ENCODE assay signal across 1 cellular context in the genomic region with DNA sequence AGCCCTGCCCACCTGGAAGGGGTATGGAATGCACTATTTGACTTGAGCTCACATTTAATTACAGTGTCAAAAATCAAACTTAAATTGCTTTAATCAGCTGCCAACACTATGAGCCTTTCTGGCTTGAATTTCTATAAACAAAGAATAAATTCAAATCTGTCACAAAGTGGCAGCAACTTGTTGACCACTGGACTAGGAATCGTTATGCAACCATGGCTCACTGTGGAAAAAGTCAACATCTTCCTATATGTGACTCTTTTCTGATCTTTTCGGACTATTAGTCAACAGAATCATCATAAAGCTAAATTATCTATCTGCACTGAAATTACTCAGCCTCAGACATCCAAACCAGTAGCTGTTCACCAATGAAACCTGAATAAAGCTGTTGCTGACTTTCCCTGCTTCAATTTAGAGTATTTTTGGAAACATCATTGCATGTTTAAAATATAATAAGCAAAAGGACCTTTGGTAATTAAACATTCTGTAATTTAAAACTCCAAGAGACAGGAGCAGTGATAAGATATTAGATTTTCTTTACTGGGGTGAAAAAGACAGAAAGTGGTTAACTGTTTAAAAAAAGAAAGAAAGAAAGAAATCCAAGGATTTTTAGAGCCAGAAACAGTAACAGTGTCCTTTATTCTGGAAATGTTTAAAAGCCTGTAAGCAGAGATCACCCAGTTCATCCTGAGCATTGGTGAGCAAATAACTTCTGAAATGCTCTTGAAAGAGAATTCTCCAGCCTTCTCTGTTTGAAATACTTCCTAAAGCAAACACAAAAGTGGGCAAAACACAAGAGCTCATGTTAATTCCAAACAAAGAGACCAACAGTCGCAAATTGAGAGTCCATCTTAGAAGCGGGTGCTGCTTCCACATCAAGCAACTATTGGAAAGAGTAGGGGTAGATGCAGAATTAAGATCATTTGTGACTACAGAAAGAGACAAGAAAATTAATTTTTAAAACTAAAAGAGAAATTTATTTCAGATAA.
TF ChIP-seq lines count a peak whose summit lies in the region.

No MANE protein-coding gene starts in this region.

TF ChIP-seq in HepG2, 621 proteins besides CTCF, POLR2A, EP300 and RAD21 (continued from another document and continues in another):
- TF ChIP-seq NFIB (CRISPR knock-in tag; IDR thresholded peaks at IDR 0.05; ENCODE audit: borderline replicate concordance) = no peak
- TF ChIP-seq SNAPC2 (CRISPR knock-in tag; IDR thresholded peaks at IDR 0.05) = no peak
- no peak for TF ChIP-seq ARNT2 (CRISPR knock-in tag; IDR thresholded peaks at IDR 0.05; ENCODE audit: low read depth)
- TF ChIP-seq ZNF180 (CRISPR knock-in tag; IDR thresholded peaks at IDR 0.05; ENCODE audit: borderline replicate concordance, low read depth) = no peak
- no peak for TF ChIP-seq MYC (CRISPR knock-in tag; IDR thresholded peaks at IDR 0.05; ENCODE audit: borderline replicate concordance)
- no peak for TF ChIP-seq U2AF2 (IDR thresholded peaks at IDR 0.05; ENCODE audit: low read depth, low read length)
- no peak for TF ChIP-seq ZNF850 (CRISPR knock-in tag; conservative IDR thresholded peaks at IDR 0.05)
- TF ChIP-seq, protein P1, sequence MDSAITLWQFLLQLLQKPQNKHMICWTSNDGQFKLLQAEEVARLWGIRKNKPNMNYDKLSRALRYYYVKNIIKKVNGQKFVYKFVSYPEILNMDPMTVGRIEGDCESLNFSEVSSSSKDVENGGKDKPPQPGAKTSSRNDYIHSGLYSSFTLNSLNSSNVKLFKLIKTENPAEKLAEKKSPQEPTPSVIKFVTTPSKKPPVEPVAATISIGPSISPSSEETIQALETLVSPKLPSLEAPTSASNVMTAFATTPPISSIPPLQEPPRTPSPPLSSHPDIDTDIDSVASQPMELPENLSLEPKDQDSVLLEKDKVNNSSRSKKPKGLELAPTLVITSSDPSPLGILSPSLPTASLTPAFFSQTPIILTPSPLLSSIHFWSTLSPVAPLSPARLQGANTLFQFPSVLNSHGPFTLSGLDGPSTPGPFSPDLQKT (CRISPR knock-in tag; IDR thresholded peaks at IDR 0.05; ENCODE audit: borderline replicate concordance) = no peak
- no peak for TF ChIP-seq ZNF329 (CRISPR knock-in tag; IDR thresholded peaks at IDR 0.05; ENCODE audit: low read depth)
- peak; percentile 61 for TF ChIP-seq HNF4A (CRISPR knock-in tag; IDR thresholded peaks at IDR 0.05)
- peak; percentile 73 for TF ChIP-seq GATAD2A (CRISPR knock-in tag; IDR thresholded peaks at IDR 0.05)
- no peak for TF ChIP-seq ZNF557 (CRISPR knock-in tag; IDR thresholded peaks at IDR 0.05)
- TF ChIP-seq HOXA3 (CRISPR knock-in tag; IDR thresholded peaks at IDR 0.05) = peak; percentile 32; the same call in 1 of the 2 replicates
- 0 out of 2 replicates have a peak, but pooled peaks have one; percentile 22 for TF ChIP-seq HMG20A (CRISPR knock-in tag; IDR thresholded peaks at IDR 0.05; ENCODE audit: borderline replicate concordance)
- TF ChIP-seq, protein P2, sequence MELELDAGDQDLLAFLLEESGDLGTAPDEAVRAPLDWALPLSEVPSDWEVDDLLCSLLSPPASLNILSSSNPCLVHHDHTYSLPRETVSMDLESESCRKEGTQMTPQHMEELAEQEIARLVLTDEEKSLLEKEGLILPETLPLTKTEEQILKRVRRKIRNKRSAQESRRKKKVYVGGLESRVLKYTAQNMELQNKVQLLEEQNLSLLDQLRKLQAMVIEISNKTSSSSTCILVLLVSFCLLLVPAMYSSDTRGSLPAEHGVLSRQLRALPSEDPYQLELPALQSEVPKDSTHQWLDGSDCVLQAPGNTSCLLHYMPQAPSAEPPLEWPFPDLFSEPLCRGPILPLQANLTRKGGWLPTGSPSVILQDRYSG (CRISPR knock-in tag; IDR thresholded peaks at IDR 0.05) = no peak
- no peak for TF ChIP-seq ZSCAN21 (CRISPR knock-in tag; IDR thresholded peaks at IDR 0.05; ENCODE audit: borderline replicate concordance)
- TF ChIP-seq, protein P3, sequence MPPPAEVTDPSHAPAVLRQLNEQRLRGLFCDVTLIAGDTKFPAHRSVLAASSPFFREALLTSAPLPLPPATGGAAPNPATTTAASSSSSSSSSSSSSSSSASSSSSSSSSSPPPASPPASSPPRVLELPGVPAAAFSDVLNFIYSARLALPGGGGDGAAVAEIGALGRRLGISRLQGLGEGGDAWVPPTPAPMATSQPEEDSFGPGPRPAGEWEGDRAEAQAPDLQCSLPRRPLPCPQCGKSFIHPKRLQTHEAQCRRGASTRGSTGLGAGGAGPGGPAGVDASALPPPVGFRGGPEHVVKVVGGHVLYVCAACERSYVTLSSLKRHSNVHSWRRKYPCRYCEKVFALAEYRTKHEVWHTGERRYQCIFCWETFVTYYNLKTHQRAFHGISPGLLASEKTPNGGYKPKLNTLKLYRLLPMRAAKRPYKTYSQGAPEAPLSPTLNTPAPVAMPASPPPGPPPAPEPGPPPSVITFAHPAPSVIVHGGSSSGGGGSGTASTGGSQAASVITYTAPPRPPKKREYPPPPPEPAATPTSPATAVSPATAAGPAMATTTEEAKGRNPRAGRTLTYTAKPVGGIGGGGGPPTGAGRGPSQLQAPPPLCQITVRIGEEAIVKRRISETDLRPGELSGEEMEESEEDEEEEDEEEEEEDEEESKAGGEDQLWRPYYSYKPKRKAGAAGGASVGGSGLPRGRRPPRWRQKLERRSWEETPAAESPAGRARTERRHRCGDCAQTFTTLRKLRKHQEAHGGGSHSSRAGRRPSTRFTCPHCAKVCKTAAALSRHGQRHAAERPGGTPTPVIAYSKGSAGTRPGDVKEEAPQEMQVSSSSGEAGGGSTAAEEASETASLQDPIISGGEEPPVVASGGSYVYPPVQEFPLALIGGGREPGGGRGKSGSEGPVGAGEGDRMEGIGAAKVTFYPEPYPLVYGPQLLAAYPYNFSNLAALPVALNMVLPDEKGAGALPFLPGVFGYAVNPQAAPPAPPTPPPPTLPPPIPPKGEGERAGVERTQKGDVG (CRISPR knock-in tag; IDR thresholded peaks at IDR 0.05; ENCODE audit: borderline replicate concordance) = no peak
- no peak for TF ChIP-seq KLF16 (CRISPR knock-in tag; IDR thresholded peaks at IDR 0.05)
- TF ChIP-seq MEF2D (CRISPR knock-in tag; IDR thresholded peaks at IDR 0.05) = no peak
- TF ChIP-seq ZNF121 (CRISPR knock-in tag; IDR thresholded peaks at IDR 0.05) = no peak
- TF ChIP-seq ZNF10 (CRISPR knock-in tag; IDR thresholded peaks at IDR 0.05; ENCODE audit: borderline replicate concordance, low read depth) = no peak
- TF ChIP-seq, protein P4, sequence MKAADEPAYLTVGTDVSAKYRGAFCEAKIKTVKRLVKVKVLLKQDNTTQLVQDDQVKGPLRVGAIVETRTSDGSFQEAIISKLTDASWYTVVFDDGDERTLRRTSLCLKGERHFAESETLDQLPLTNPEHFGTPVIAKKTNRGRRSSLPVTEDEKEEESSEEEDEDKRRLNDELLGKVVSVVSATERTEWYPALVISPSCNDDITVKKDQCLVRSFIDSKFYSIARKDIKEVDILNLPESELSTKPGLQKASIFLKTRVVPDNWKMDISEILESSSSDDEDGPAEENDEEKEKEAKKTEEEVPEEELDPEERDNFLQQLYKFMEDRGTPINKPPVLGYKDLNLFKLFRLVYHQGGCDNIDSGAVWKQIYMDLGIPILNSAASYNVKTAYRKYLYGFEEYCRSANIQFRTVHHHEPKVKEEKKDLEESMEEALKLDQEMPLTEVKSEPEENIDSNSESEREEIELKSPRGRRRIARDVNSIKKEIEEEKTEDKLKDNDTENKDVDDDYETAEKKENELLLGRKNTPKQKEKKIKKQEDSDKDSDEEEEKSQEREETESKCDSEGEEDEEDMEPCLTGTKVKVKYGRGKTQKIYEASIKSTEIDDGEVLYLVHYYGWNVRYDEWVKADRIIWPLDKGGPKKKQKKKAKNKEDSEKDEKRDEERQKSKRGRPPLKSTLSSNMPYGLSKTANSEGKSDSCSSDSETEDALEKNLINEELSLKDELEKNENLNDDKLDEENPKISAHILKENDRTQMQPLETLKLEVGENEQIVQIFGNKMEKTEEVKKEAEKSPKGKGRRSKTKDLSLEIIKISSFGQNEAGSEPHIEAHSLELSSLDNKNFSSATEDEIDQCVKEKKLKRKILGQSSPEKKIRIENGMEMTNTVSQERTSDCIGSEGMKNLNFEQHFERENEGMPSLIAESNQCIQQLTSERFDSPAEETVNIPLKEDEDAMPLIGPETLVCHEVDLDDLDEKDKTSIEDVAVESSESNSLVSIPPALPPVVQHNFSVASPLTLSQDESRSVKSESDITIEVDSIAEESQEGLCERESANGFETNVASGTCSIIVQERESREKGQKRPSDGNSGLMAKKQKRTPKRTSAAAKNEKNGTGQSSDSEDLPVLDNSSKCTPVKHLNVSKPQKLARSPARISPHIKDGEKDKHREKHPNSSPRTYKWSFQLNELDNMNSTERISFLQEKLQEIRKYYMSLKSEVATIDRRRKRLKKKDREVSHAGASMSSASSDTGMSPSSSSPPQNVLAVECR (CRISPR knock-in tag; IDR thresholded peaks at IDR 0.05; ENCODE audit: borderline replicate concordance) = peak; percentile 23; the same call in 1 of the 2 replicates
- peak; percentile 97; the same call in 1 of the 2 replicates for TF ChIP-seq ZBTB20 (CRISPR knock-in tag; IDR thresholded peaks at IDR 0.05; ENCODE audit: borderline replicate concordance, low read depth)
- no peak for TF ChIP-seq PHF20 (CRISPR knock-in tag; IDR thresholded peaks at IDR 0.05)
- no peak for TF ChIP-seq ZNF747 (CRISPR knock-in tag; IDR thresholded peaks at IDR 0.05; ENCODE audit: borderline replicate concordance)
- TF ChIP-seq ZNF709 (CRISPR knock-in tag; IDR thresholded peaks at IDR 0.05) = no peak
- no peak for TF ChIP-seq ZNF430 (CRISPR knock-in tag; IDR thresholded peaks at IDR 0.05)
- TF ChIP-seq JUNB (CRISPR knock-in tag; IDR thresholded peaks at IDR 0.05; ENCODE audit: borderline replicate concordance) = no peak
- peak; percentile 67 for TF ChIP-seq HHEX (CRISPR knock-in tag; IDR thresholded peaks at IDR 0.05)
- no peak for TF ChIP-seq NONO (IDR thresholded peaks at IDR 0.05)
- no peak for TF ChIP-seq NONO (CRISPR knock-in tag; conservative IDR thresholded peaks at IDR 0.05)
- TF ChIP-seq, protein P5, sequence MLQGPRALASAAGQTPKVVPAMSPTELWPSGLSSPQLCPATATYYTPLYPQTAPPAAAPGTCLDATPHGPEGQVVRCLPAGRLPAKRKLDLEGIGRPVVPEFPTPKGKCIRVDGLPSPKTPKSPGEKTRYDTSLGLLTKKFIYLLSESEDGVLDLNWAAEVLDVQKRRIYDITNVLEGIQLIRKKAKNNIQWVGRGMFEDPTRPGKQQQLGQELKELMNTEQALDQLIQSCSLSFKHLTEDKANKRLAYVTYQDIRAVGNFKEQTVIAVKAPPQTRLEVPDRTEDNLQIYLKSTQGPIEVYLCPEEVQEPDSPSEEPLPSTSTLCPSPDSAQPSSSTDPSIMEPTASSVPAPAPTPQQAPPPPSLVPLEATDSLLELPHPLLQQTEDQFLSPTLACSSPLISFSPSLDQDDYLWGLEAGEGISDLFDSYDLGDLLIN (CRISPR knock-in tag; IDR thresholded peaks at IDR 0.05; ENCODE audit: borderline replicate concordance) = no peak
- TF ChIP-seq, protein P6, sequence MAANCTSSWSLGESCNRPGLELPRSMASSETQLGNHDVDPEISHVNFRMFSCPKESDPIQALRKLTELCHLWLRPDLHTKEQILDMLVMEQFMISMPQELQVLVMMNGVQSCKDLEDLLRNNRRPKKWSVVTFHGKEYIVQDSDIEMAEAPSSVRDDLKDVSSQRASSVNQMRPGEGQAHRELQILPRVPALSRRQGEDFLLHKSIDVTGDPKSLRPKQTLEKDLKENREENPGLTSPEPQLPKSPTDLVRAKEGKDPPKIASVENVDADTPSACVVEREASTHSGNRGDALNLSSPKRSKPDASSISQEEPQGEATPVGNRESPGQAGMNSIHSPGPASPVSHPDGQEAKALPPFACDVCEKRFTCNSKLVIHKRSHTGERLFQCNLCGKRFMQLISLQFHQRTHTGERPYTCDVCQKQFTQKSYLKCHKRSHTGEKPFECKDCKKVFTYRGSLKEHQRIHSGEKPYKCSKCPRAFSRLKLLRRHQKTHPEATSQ (CRISPR knock-in tag; IDR thresholded peaks at IDR 0.05; ENCODE audit: borderline replicate concordance) = no peak
- TF ChIP-seq ZNF207 (IDR thresholded peaks at IDR 0.05; ENCODE audit: borderline replicate concordance) = no peak
- TF ChIP-seq, protein P7, sequence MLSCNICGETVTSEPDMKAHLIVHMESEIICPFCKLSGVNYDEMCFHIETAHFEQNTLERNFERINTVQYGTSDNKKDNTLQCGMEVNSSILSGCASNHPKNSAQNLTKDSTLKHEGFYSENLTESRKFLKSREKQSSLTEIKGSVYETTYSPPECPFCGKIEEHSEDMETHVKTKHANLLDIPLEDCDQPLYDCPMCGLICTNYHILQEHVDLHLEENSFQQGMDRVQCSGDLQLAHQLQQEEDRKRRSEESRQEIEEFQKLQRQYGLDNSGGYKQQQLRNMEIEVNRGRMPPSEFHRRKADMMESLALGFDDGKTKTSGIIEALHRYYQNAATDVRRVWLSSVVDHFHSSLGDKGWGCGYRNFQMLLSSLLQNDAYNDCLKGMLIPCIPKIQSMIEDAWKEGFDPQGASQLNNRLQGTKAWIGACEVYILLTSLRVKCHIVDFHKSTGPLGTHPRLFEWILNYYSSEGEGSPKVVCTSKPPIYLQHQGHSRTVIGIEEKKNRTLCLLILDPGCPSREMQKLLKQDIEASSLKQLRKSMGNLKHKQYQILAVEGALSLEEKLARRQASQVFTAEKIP (CRISPR knock-in tag; IDR thresholded peaks at IDR 0.05; ENCODE audit: borderline replicate concordance) = no peak
- no peak for TF ChIP-seq NFE2 (CRISPR knock-in tag; IDR thresholded peaks at IDR 0.05)
- TF ChIP-seq ZFAT (CRISPR knock-in tag; conservative IDR thresholded peaks at IDR 0.05) = no peak
- TF ChIP-seq FOXO1 (CRISPR knock-in tag; IDR thresholded peaks at IDR 0.05) = peak; percentile 85; the same call in 1 of the 2 replicates
- no peak for TF ChIP-seq JUND (CRISPR knock-in tag; IDR thresholded peaks at IDR 0.05)
- TF ChIP-seq, protein P8, sequence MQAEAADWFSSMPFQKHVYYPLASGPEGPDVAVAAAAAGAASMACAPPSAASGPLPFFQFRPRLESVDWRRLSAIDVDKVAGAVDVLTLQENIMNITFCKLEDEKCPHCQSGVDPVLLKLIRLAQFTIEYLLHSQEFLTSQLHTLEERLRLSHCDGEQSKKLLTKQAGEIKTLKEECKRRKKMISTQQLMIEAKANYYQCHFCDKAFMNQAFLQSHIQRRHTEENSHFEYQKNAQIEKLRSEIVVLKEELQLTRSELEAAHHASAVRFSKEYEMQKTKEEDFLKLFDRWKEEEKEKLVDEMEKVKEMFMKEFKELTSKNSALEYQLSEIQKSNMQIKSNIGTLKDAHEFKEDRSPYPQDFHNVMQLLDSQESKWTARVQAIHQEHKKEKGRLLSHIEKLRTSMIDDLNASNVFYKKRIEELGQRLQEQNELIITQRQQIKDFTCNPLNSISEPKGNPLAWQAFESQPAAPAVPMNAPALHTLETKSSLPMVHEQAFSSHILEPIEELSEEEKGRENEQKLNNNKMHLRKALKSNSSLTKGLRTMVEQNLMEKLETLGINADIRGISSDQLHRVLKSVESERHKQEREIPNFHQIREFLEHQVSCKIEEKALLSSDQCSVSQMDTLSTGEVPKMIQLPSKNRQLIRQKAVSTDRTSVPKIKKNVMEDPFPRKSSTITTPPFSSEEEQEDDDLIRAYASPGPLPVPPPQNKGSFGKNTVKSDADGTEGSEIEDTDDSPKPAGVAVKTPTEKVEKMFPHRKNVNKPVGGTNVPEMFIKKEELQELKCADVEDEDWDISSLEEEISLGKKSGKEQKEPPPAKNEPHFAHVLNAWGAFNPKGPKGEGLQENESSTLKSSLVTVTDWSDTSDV (CRISPR knock-in tag; IDR thresholded peaks at IDR 0.05) = no peak
- TF ChIP-seq ZNF615 (CRISPR knock-in tag; IDR thresholded peaks at IDR 0.05; ENCODE audit: borderline replicate concordance) = no peak
- 0 out of 2 replicates have a peak, but pooled peaks have one; percentile 56 for TF ChIP-seq ZNF33A (CRISPR knock-in tag; IDR thresholded peaks at IDR 0.05; ENCODE audit: borderline replicate concordance)
- no peak for TF ChIP-seq MXD4 (CRISPR knock-in tag; IDR thresholded peaks at IDR 0.05)
- no peak for TF ChIP-seq SYNCRIP (IDR thresholded peaks at IDR 0.05; ENCODE audit: insufficient read depth, low read depth, low read length)
- TF ChIP-seq TGIF2 (CRISPR knock-in tag; IDR thresholded peaks at IDR 0.05) = no peak
- TF ChIP-seq ZNF20 (CRISPR knock-in tag; IDR thresholded peaks at IDR 0.05) = no peak
